Comparison of ENCODE assay signal across 14 cellular contexts in genomic region chr11:8698917-8699441, GRCh38. TPM values are rescaled to one million over a fixed set of nuclear protein-coding genes. Genes with fewer than 3 reads are reported as not detected.
A peak's percentile ranks its signal among the peaks of the same experiment; 100 is the strongest.
DNase-seq lines count a peak whose midpoint lies in the region; ATAC-seq and TF ChIP-seq lines count a peak whose summit lies in the region.
"Had no signal": no experiment of that assay in that cellular context is flagged by ENCODE, and none has a peak within 500 bp of the region (broad histone marks: within the 10 kb centered on the region; RNA-seq: fewer than 3 reads in every experiment).

No MANE protein-coding gene starts in this region.

- TF ChIP-seq RAD21 in IMR-90 (IDR thresholded peaks at IDR 0.05; ENCODE audit: low read length), result no peak

- H3K9me1 ChIP-seq in IMR-90 (ENCODE audit: insufficient read depth, low read length), result peaks cover 11% of the 10 kb centered on the region; the same call in 1 of the 2 replicates

- in situ Hi-C loops in IMR-90 (cut with MboI; ENCODE audit: low sequenced_read_pairs), result loop anchor here (25.0 kb wide), 1 partner anchor 438 kb away; no protein-coding TSS in a partner anchor

- no peak overlapping the region for H4K5ac ChIP-seq in IMR-90 (ENCODE audit: low read depth, low read length)

- BruUV-seq in IMR-90 (replicated peaks; lab: Mats Ljungman, UMichigan), result no TSS peak

- H2AK5ac ChIP-seq in IMR-90 (ENCODE audit: low read depth, low read length) (peak overlapping the region; percentile 82), mesenchymal stem cell (ENCODE audit: low read length, severe bottlenecking) (peak overlapping the region; percentile 71)

- TF ChIP-seq CTCF in IMR-90 (conservative IDR thresholded peaks at IDR 0.05; ENCODE audit: low read depth, low read length) (no peak), WERI-Rb-1 (IDR thresholded peaks at IDR 0.05; ENCODE audit: low read depth, low read length) (no peak)

- H3K36me3 ChIP-seq in IMR-90 (ENCODE audit: control insufficient read depth, insufficient read depth, low read length) (peaks cover 87% of the 10 kb centered on the region), mesenchymal stem cell (ENCODE audit: control insufficient read depth in 1 of 2, insufficient read depth in 2 of 2, low read depth in 1 of 2, low read length in 2 of 2) (peaks cover 83 to 89% of the 10 kb centered on the region in 2 experiments), WERI-Rb-1 (peaks cover 63% of the 10 kb centered on the region)

- H2AFZ ChIP-seq in IMR-90 (replicated peaks; ENCODE audit: low read length, poor library complexity) (no peak overlapping the region), mesenchymal stem cell (ENCODE audit: low read depth, low read length) (no peak overlapping the region)

- H2BK20ac ChIP-seq in IMR-90 (ENCODE audit: low read depth, low read length), result peak overlapping the region; percentile 47; the same call in 1 of the 2 replicates

- H3K27ac ChIP-seq in IMR-90 (ENCODE audit: insufficient read depth, low read length) (no peak overlapping the region), caudate nucleus (ENCODE audit: low read depth, low read length) (peak overlapping the region; percentile 95), mesenchymal stem cell (ENCODE audit: low read length, poor library complexity, severe bottlenecking) (no peak overlapping the region), temporal lobe (ENCODE audit: low read depth, low read length) (peak overlapping the region; percentile 95), WERI-Rb-1 (no peak overlapping the region)

- H3K4me1 ChIP-seq in IMR-90 (ENCODE audit: control insufficient read depth, insufficient read depth, low read length), result peaks cover 10% of the 10 kb centered on the region
- peaks cover 18% of the 10 kb centered on the region for H3K4me1 ChIP-seq in mesenchymal stem cell (ENCODE audit: control insufficient read depth, insufficient read depth, low read depth, low read length)

- TF ChIP-seq POLR2A in IMR-90 (IDR thresholded peaks at IDR 0.05; ENCODE audit: low read depth, low read length), result no peak

- H3K4ac ChIP-seq in IMR-90 (ENCODE audit: low read depth, low read length) (peak overlapping the region; percentile 78; the same call in 1 of the 2 replicates), mesenchymal stem cell (ENCODE audit: low read depth in 1 of 2, low read length in 2 of 2) (no peak overlapping the region)

- H3K56ac ChIP-seq in IMR-90 (ENCODE audit: extremely low read depth, insufficient read depth, low read length), result no peak overlapping the region

- DNase-seq in IMR-90, result no peak
- no peak for DNase-seq in caudate nucleus (lab: John Stamatoyannopoulos, UW)
- DNase-seq in mesenchymal stem cell, result no peak
- no peak for DNase-seq in middle frontal gyrus (ENCODE audit: extremely low spot score, low spot score)
- no peak for DNase-seq in WERI-Rb-1
- DNase-seq: activated T-cell treated with anti-CD3 and anti-CD28 coated beads, Interleukin-2, amount 50 U/mL, for 1 hour; CD4-positive, alpha-beta memory T cell; NCI-H2081 treated with DMSO at 0.1 percent for 48 hours; NK-92 treated with Interleukin-12 subunit alpha and Interleukin-12 subunit beta, amount 100 ng/mL, for 24 hours; SK-N-SH; stimulated activated CD4-positive, alpha-beta T cell treated with anti-CD3 and anti-CD28 coated beads, Interleukin-4, amount 100 ng/mL, for 1 hour had no signal

- no peak overlapping the region for H2AK9ac ChIP-seq in IMR-90 (replicated peaks; ENCODE audit: low read depth, low read length, poor library complexity)

- H3K23ac ChIP-seq in IMR-90 (ENCODE audit: low read depth, low read length) (no peak overlapping the region), mesenchymal stem cell (ENCODE audit: low read length in 2 of 2) (no peak overlapping the region)

- H2BK120ac ChIP-seq in IMR-90 (ENCODE audit: low read depth, low read length), result peak overlapping the region; percentile 83; the same call in 1 of the 2 replicates
- H2BK120ac ChIP-seq in mesenchymal stem cell (ENCODE audit: low read depth, low read length), result no peak overlapping the region

- no peaks in the 10 kb centered on the region for H3K27me3 ChIP-seq in IMR-90 (ENCODE audit: control insufficient read depth, insufficient read depth, low read length)
- no peaks in the 10 kb centered on the region for H3K27me3 ChIP-seq in mesenchymal stem cell (ENCODE audit: control insufficient read depth in 1 of 2, insufficient read depth in 1 of 2, low read length in 2 of 2)
- no peaks in the 10 kb centered on the region for H3K27me3 ChIP-seq in WERI-Rb-1 (ENCODE audit: insufficient read depth, low read depth, severe bottlenecking)

- POLR2A ChIA-PET in IMR-90 (lab: Charles Lee; ENCODE audit: unreplicated experiment), result interaction anchor here (0.8 kb wide), 1 partner anchor 10 kb away, joined by 4 read pairs; no protein-coding TSS in a partner anchor

- H3K9ac ChIP-seq in IMR-90 (ENCODE audit: low read depth, low read length) (no peak overlapping the region), mesenchymal stem cell (ENCODE audit: low read length) (no peak overlapping the region)
- H3K9ac ChIP-seq: SK-N-SH had no signal

- H3K4me3 ChIP-seq in IMR-90 (ENCODE audit: insufficient read depth, low read depth, low read length) (no peak overlapping the region), mesenchymal stem cell (ENCODE audit: insufficient read depth in 1 of 2, low read depth in 1 of 2, low read length in 2 of 2) (no peak overlapping the region), WERI-Rb-1 (ENCODE audit: low read depth, low read length) (no peak overlapping the region)

- H3K14ac ChIP-seq in IMR-90 (replicated peaks; ENCODE audit: low read depth, low read length) (peak overlapping the region; percentile 62; the same call in 1 of the 2 replicates), mesenchymal stem cell (ENCODE audit: low read length in 2 of 2) (no peak overlapping the region)

- intact Hi-C loops in IMR-90 (cut with micrococcal nuclease), result loop anchor here (10.0 kb wide), 1 partner anchor 436 kb away; no protein-coding TSS in a partner anchor

- peaks cover 25 to 75% of the 10 kb centered on the region in 2 experiments for H3K79me1 ChIP-seq in IMR-90 (ENCODE audit: low read depth in 1 of 2, low read length in 2 of 2)
- H3K79me1 ChIP-seq in mesenchymal stem cell (replicated peaks; ENCODE audit: low read length, poor library complexity, severe bottlenecking), result peaks cover 27% of the 10 kb centered on the region

- dilution Hi-C loops in IMR-90 (cut with HindIII; ENCODE audit: low sequenced_read_pairs, unreplicated experiment), result no loop called here

- ATAC-seq in IMR-90 (ENCODE audit: low read depth) (no peak), HG03439 (IDR thresholded peaks at IDR 0.05; ENCODE audit: unreplicated experiment) (no peak)
- ATAC-seq: stimulated activated memory B cell treated with anti-CD40 and anti-IgM and Interleukin-4, amounts not matched to agents 10 μg/mL and 1 μg/mL and 100 μg/mL, for 72 hours had no signal

- CTCF ChIA-PET in IMR-90 (lab: Yijun Ruan, JAX), result interaction anchor here (1.0 kb wide), 1 partner anchor 70 kb away, joined by 3 read pairs; no protein-coding TSS in a partner anchor

- WGBS in IMR-90 (ENCODE audit: extremely low coverage in 2 of 2, insufficient read length in 1 of 2), 2 experiments, result no CpG with 5 or more reads among the region's 11 CpGs
- 76% methylated on average over 7 of the region's 11 CpGs for WGBS in mesenchymal stem cell

- H3K18ac ChIP-seq in IMR-90 (ENCODE audit: low read depth, low read length) (no peak overlapping the region), mesenchymal stem cell (ENCODE audit: low read depth in 1 of 2, low read length in 2 of 2) (peak overlapping the region in 1 of 2 experiments; percentile 61)

- no peaks in the 10 kb centered on the region for H4K20me1 ChIP-seq in IMR-90 (ENCODE audit: insufficient read depth, low read length)

- no peak overlapping the region for H2BK12ac ChIP-seq in mesenchymal stem cell (ENCODE audit: low read length in 2 of 2)

- H4K8ac ChIP-seq in IMR-90 (ENCODE audit: low read depth in 2 of 2, low read length in 2 of 2), result peak overlapping the region; percentile 87 to 91; a peak in 2 of 4 replicates
- no peak overlapping the region for H4K8ac ChIP-seq in mesenchymal stem cell (ENCODE audit: low read length)

- H3K4me2 ChIP-seq in IMR-90 (ENCODE audit: low read depth, low read length), result no peak overlapping the region
- no peak overlapping the region for H3K4me2 ChIP-seq in mesenchymal stem cell (ENCODE audit: low read length, poor library complexity, severe bottlenecking)
- H3K4me2 ChIP-seq: SK-N-SH had no signal

- H4K91ac ChIP-seq in IMR-90 (ENCODE audit: insufficient read depth, low read depth, low read length) (peak overlapping the region; percentile 57; the same call in 1 of the 2 replicates), mesenchymal stem cell (ENCODE audit: low read length) (no peak overlapping the region)

- H3K9me3 ChIP-seq in IMR-90 (ENCODE audit: control insufficient read depth, insufficient read depth, low read length), result no peaks in the 10 kb centered on the region
- H3K9me3 ChIP-seq in mesenchymal stem cell (ENCODE audit: control insufficient read depth, low read length), result no peaks in the 10 kb centered on the region
- H3K9me3 ChIP-seq in WERI-Rb-1 (ENCODE audit: severe bottlenecking), result no peaks in the 10 kb centered on the region
- H3K9me3 ChIP-seq: SK-N-SH had no signal

- H2BK5ac ChIP-seq in IMR-90 (ENCODE audit: low read depth, low read length, poor library complexity, severe bottlenecking), result no peak overlapping the region
- H2BK5ac ChIP-seq in mesenchymal stem cell (ENCODE audit: low read depth, low read length, poor library complexity, severe bottlenecking), result no peak overlapping the region

- H2BK15ac ChIP-seq in IMR-90 (ENCODE audit: low read depth, low read length), result peak overlapping the region; percentile 80; the same call in 1 of the 3 replicates
- no peak overlapping the region for H2BK15ac ChIP-seq in mesenchymal stem cell (ENCODE audit: low read depth, poor library complexity, severe bottlenecking)

TF ChIP-seq in IMR-90, 13 proteins besides CTCF, POLR2A, EP300 and RAD21 (continues in another document):
- no peak for TF ChIP-seq SMC3 (IDR thresholded peaks at IDR 0.05; ENCODE audit: low read depth, low read length)

RNA-seq across cellular contexts. Expression of gene RPL27A, which starts 16.4 kb away (rescaled TPM):
- 451 and 786 TPM in 2 replicates for total RNA-seq in IMR-90 (2012; rRNA removed)
- polyA plus RNA-seq in IMR-90 (2012; rRNA removed), result 849 and 1,003 TPM in 2 replicates
- 588 and 616 TPM in 2 replicates for polyA plus RNA-seq in IMR-90 (2012; cell fraction: cytosol; rRNA removed)
- 179 and 302 TPM in 2 replicates for polyA plus RNA-seq in IMR-90 (2012; cell fraction: nucleus; rRNA removed; ENCODE audit: low replicate concordance)
- 1,998 TPM for polyA plus RNA-seq in mesenchymal stem cell (2013, experiment 1 of 2)
- 1,912 TPM for polyA plus RNA-seq in mesenchymal stem cell (2013, experiment 2 of 2)
- total RNA-seq in temporal lobe, result 526 TPM

RNA-seq across cellular contexts. Expression of gene TRIM66, which starts 16.5 kb away (rescaled TPM):
- 3.9 and 5.0 TPM in 2 replicates for total RNA-seq in IMR-90 (2012; rRNA removed)
- polyA plus RNA-seq in IMR-90 (2012; rRNA removed), result 4.1 and 4.4 TPM in 2 replicates
- polyA plus RNA-seq in IMR-90 (2012; cell fraction: cytosol; rRNA removed), result 1.6 and 3.7 TPM in 2 replicates
- 23.4 and 26.7 TPM in 2 replicates for polyA plus RNA-seq in IMR-90 (2012; cell fraction: nucleus; rRNA removed; ENCODE audit: low replicate concordance)
- 1.8 TPM for polyA plus RNA-seq in mesenchymal stem cell (2013, experiment 1 of 2)
- polyA plus RNA-seq in mesenchymal stem cell (2013, experiment 2 of 2), result 1.9 TPM
- 1.2 TPM for total RNA-seq in temporal lobe

Comparison
In these comparisons a context has a peak if more than half of its experiments do, and no peak if none do; other contexts are left out.
1. H3K27ac ChIP-seq: peak in caudate nucleus (single experiment) and temporal lobe (single experiment); none in IMR-90 (single experiment), mesenchymal stem cell (single experiment) and WERI-Rb-1 (single experiment).